In genomic region chr10:121927361-121927840, GRCh38 we compare ENCODE assay signal across 8 cellular contexts. TPM values are rescaled to one million over a fixed set of nuclear protein-coding genes. Genes with fewer than 3 reads are reported as not detected.
DNase-seq lines count a peak whose midpoint lies in the region; ATAC-seq and TF ChIP-seq lines count a peak whose summit lies in the region.

No MANE protein-coding gene starts in this region.

- H3K4me1 ChIP-seq in gastroesophageal sphincter (peaks cover 0 to 44% (median 0%) of the 10 kb centered on the region in 3 donors), neuronal stem cell (ENCODE audit: control insufficient read depth in 2 of 2, insufficient read depth in 1 of 2, low read depth in 1 of 2, low read length in 2 of 2) (peaks cover 4 to 5% of the 10 kb centered on the region in 2 donors), transverse colon (peaks cover 6 to 44% (median 32%) of the 10 kb centered on the region in 4 donors)

- peak overlapping the region; percentile 68 for H2BK120ac ChIP-seq in neuronal stem cell (ENCODE audit: low read depth, low read length)

- TF ChIP-seq EP300 in gastroesophageal sphincter (IDR thresholded peaks at IDR 0.05) (no peak), transverse colon (IDR thresholded peaks at IDR 0.05; ENCODE audit: low read depth) (no peak)

- H3K4ac ChIP-seq in neuronal stem cell (ENCODE audit: low read length) = no peak overlapping the region

- peak overlapping the region; percentile 99 for H3K18ac ChIP-seq in neuronal stem cell (ENCODE audit: low read length)

- H3K4me2 ChIP-seq in neuronal stem cell (ENCODE audit: insufficient read depth, low read length, poor library complexity, severe bottlenecking) = peak overlapping the region; percentile 43

- peak; percentile 60 for ATAC-seq in GM18517 (IDR thresholded peaks at IDR 0.05; ENCODE audit: unreplicated experiment)
- peak; percentile 40 for ATAC-seq in HG02981 (IDR thresholded peaks at IDR 0.05; ENCODE audit: unreplicated experiment)
- ATAC-seq in gastroesophageal sphincter = peak; percentile 64

- peak overlapping the region; percentile 84 for H2BK15ac ChIP-seq in neuronal stem cell (ENCODE audit: low read length)

- H3K36me3 ChIP-seq in gastroesophageal sphincter (peaks cover 0 to 9% of the 10 kb centered on the region in 2 donors), neuronal stem cell (replicated peaks in 1 of 2; ENCODE audit: control insufficient read depth in 2 of 2, insufficient read depth in 2 of 2, low read length in 2 of 2) (peaks cover 0 to 22% of the 10 kb centered on the region in 2 donors), transverse colon (no peaks in the 10 kb centered on the region)

- no peak overlapping the region for H2AK5ac ChIP-seq in neuronal stem cell (ENCODE audit: low read depth, low read length)

- no peaks in the 10 kb centered on the region for H3K79me1 ChIP-seq in neuronal stem cell (ENCODE audit: low read depth, low read length)

- TF ChIP-seq POLR2A in gastroesophageal sphincter (IDR thresholded peaks at IDR 0.05) (no peak), transverse colon (IDR thresholded peaks at IDR 0.05) (peak; percentile 64)

- DNase-seq in A172 (ENCODE audit: low spot score) (peak; percentile 26), NCI-H748 treated with DMSO at 0.1 percent for 48 hours (lab: John Stamatoyannopoulos, UW) (peak; percentile 13), neuronal stem cell (ENCODE audit: low spot score) (no peak), transverse colon (peak; percentile 73)
- peak; percentile 37 for DNase-seq in activated naive CD4-positive, alpha-beta T cell treated with Interleukin-2 at 50 U/mL for 16 hours

- H3K27ac ChIP-seq in gastroesophageal sphincter = peak overlapping the region; percentile 88 to 99 (median 98)
- H3K27ac ChIP-seq in neuronal stem cell (replicated peaks; ENCODE audit: low read length) = peak overlapping the region; percentile 96
- H3K27ac ChIP-seq in transverse colon = peak overlapping the region; percentile 96 to 100 (median 99)

- peak overlapping the region; percentile 17 for H4K91ac ChIP-seq in neuronal stem cell (ENCODE audit: low read depth, low read length, poor library complexity)

- H3K14ac ChIP-seq in neuronal stem cell (ENCODE audit: low read length) = peak overlapping the region; percentile 63

- no peak overlapping the region for H2BK12ac ChIP-seq in neuronal stem cell (ENCODE audit: low read length)

- H3K23ac ChIP-seq in neuronal stem cell (ENCODE audit: low read depth, low read length, poor library complexity) = peak overlapping the region; percentile 98

- H2BK5ac ChIP-seq in neuronal stem cell (ENCODE audit: low read length) = peak overlapping the region; percentile 99

- H3K4me3 ChIP-seq in gastroesophageal sphincter (peak overlapping the region; percentile 73 to 98), neuronal stem cell (ENCODE audit: low read length in 2 of 2) (peak overlapping the region; percentile 77 to 98), transverse colon (peak overlapping the region; percentile 61 to 100 (median 86))

- peak overlapping the region; percentile 96 for H3K9ac ChIP-seq in neuronal stem cell (ENCODE audit: low read depth, low read length, poor library complexity)

- TF ChIP-seq CTCF in gastroesophageal sphincter (IDR thresholded peaks at IDR 0.05) (no peak), transverse colon (IDR thresholded peaks at IDR 0.05) (no peak)

- H3K9me3 ChIP-seq in gastroesophageal sphincter (no peaks in the 10 kb centered on the region), neuronal stem cell (replicated peaks in 1 of 2; ENCODE audit: control insufficient read depth in 2 of 2, insufficient read depth in 1 of 2, low read depth in 1 of 2, low read length in 2 of 2) (no peaks in the 10 kb centered on the region), transverse colon (no peaks in the 10 kb centered on the region)

- H4K8ac ChIP-seq in neuronal stem cell (ENCODE audit: low read depth, low read length) = no peak overlapping the region

- no peaks in the 10 kb centered on the region for H3K27me3 ChIP-seq in gastroesophageal sphincter
- H3K27me3 ChIP-seq in neuronal stem cell (ENCODE audit: control insufficient read depth in 3 of 3, insufficient read depth in 3 of 3, low read depth in 1 of 3, low read length in 3 of 3) = no peaks in the 10 kb centered on the region
- H3K27me3 ChIP-seq in transverse colon = no peaks in the 10 kb centered on the region

- 2% methylated on average over 9 of the region's 48 CpGs; no CpG with 5 or more reads in 1 of the 2 donors for WGBS in gastroesophageal sphincter (ENCODE audit: low coverage in 1 of 2), 2 donors
- no CpG with 5 or more reads among the region's 48 CpGs for WGBS in neuronal stem cell (ENCODE audit: extremely low coverage in 2 of 2, insufficient read length in 2 of 2, insufficient replicate concordance in 1 of 2), 2 donors
- 2% methylated on average over 18 of the region's 48 CpGs; no CpG with 5 or more reads in 1 of the 2 donors for WGBS in transverse colon (ENCODE audit: low coverage in 1 of 2), 2 donors

- in situ Hi-C loops in transverse colon (cut with MboI; ENCODE audit: low pct_ligation_motif_present in 1 of 4, low pct_unique_long_range_greater_than_20kb in 1 of 4, low sequenced_read_pairs in 3 of 4) = no loop called here

- intact Hi-C loops in transverse colon (cut with DNase I; ENCODE audit: low total_unique reads) = loop anchor here (10.0 kb wide), 1 partner anchor 67 kb away; no protein-coding TSS in a partner anchor

- peak overlapping the region; percentile 92 for H2AFZ ChIP-seq in neuronal stem cell (ENCODE audit: low read length)

RNA-seq across cellular contexts. Expression of gene ATE1, which starts 0.4 kb away (rescaled TPM):
- 10.6 and 11.6 TPM in 2 replicates for total RNA-seq in A172 (2014; rRNA removed; shearing (Covaris generic))
- total RNA-seq in gastroesophageal sphincter (10 to 100 TPM; 24.6 to 38.2 (median 32.6) TPM), transverse colon (1,000 to 10,000 TPM in 1 of 4 donors, 10 to 100 TPM in 3; 25.3 to 1,446 (median 31.4) TPM)
- 11.5 TPM for polyA plus RNA-seq in neuronal stem cell (2013, experiment 1 of 2)
- 12.5 TPM for polyA plus RNA-seq in neuronal stem cell (2013, experiment 2 of 2)

RNA-seq across cellular contexts. Expression of gene NSMCE4A, which starts 47.6 kb away (rescaled TPM):
- 30.0 and 38.8 TPM in 2 replicates for total RNA-seq in A172 (2014; rRNA removed; shearing (Covaris generic))
- 100 to 1,000 TPM in 1 of 4 donors, 10 to 100 TPM in 3; 65.2 to 135 (median 85.1) TPM for total RNA-seq in gastroesophageal sphincter
- polyA plus RNA-seq in neuronal stem cell (2013, experiment 1 of 2) = 123 TPM
- 126 TPM for polyA plus RNA-seq in neuronal stem cell (2013, experiment 2 of 2)
- 100 to 1,000 TPM in 2 of 4 donors, 10 to 100 TPM in 2; 71.1 to 152 (median 92.7) TPM for total RNA-seq in transverse colon
